ENCODE assay signal across 15 cellular contexts in the genomic region with DNA sequence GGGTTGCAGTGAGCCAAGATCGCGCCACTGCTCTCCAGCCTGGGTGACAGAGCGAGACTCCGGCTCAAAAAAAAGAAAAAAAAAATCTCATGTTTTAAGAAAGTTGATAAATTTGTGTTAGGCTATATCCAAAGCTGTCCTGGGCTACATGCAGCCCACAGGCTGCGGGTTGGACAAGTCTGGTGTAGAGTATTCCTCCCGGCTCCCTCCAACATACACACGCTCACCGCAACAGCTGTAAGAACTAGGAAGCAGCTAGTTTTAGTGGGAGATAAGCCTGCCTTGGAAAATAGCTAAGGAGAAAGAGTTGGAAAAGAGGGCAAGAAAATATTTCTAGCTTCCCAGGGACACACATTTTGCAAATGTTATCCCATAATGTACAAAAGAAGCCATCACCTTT. TPM values are rescaled to one million over a fixed set of nuclear protein-coding genes. Genes with fewer than 3 reads are reported as not detected.
A peak's percentile ranks its signal among the peaks of the same experiment; 100 is the strongest.
DNase-seq lines count a peak whose midpoint lies in the region; ATAC-seq and TF ChIP-seq lines count a peak whose summit lies in the region.
"Had no signal": no experiment of that assay in that cellular context is flagged by ENCODE, and none has a peak within 500 bp of the region (broad histone marks: within the 10 kb centered on the region; RNA-seq: fewer than 3 reads in every experiment).

No MANE protein-coding gene starts in this region.

- no peaks in the 10 kb centered on the region for H3K9me3 ChIP-seq in naive thymus-derived CD4-positive, alpha-beta T cell (ENCODE audit: control insufficient read depth in 2 of 3, low read length in 3 of 3)

- H3K4me1 ChIP-seq in naive thymus-derived CD4-positive, alpha-beta T cell (ENCODE audit: control insufficient read depth in 2 of 2, insufficient read depth in 2 of 2, low read length in 2 of 2), result peaks cover 9 to 34% of the 10 kb centered on the region in 2 donors

- no peaks in the 10 kb centered on the region for H3K9me3 Mint-ChIP-seq in activated T-cell treated with anti-CD3 and anti-CD28 coated beads, Interleukin-2, amount 50 U/mL, for 24 hours
- no peaks in the 10 kb centered on the region for H3K9me3 Mint-ChIP-seq in activated T-cell treated with anti-CD3 and anti-CD28 coated beads, Interleukin-2, amount 50 U/mL, for 4 hours
- H3K9me3 Mint-ChIP-seq in central memory CD8-positive, alpha-beta T cell, result no peaks in the 10 kb centered on the region
- H3K9me3 Mint-ChIP-seq in naive thymus-derived CD4-positive, alpha-beta T cell, result no peaks in the 10 kb centered on the region
- no peaks in the 10 kb centered on the region for H3K9me3 Mint-ChIP-seq in type B pancreatic cell
- H3K9me3 Mint-ChIP-seq: activated CD4-positive, alpha-beta T cell treated with anti-CD3 and anti-CD28 coated beads, Interleukin-2, amount 10 ng/mL, durations not matched to agents 24 days and 14 days had no signal

- CTCF ChIA-PET in naive thymus-derived CD4-positive, alpha-beta T cell (lab: Charles Lee), result interaction anchor here (0.5 kb wide), 1 partner anchor 1494 kb away, joined by 3 read pairs; no protein-coding TSS in a partner anchor
- CTCF ChIA-PET in GM10248 (lab: Yijun Ruan, JAX), result interaction anchor here (0.8 to 1.4 kb wide), 6 partner anchors 10 to 353 kb away, joined by 3 to 4 read pairs (median 3); a partner anchor contains a TSS

- TF ChIP-seq CTCF in type B pancreatic cell (conservative IDR thresholded peaks at IDR 0.05), result no peak
- no peak for TF ChIP-seq CTCF in GM10248 (IDR thresholded peaks at IDR 0.05; ENCODE audit: control extremely low read depth, extremely low read depth, low read depth, missing control alignments)

- H3K27me3 ChIP-seq in naive thymus-derived CD4-positive, alpha-beta T cell (ENCODE audit: control insufficient read depth in 2 of 2, insufficient read depth in 2 of 2, low read length in 2 of 2), result no peaks in the 10 kb centered on the region

- no peak for ATAC-seq in activated T-cell treated with anti-CD3 and anti-CD28 coated beads, Interleukin-2, amount 50 U/mL, for 4 hours
- no peak for ATAC-seq in central memory CD8-positive, alpha-beta T cell (replicated peaks; ENCODE audit: extremely low read depth, poor library complexity, severe bottlenecking)
- no peak for ATAC-seq in naive thymus-derived CD4-positive, alpha-beta T cell
- ATAC-seq in HG02798 (IDR thresholded peaks at IDR 0.05; ENCODE audit: poor library complexity, unreplicated experiment), result no peak
- no peak for ATAC-seq in GM21390 (IDR thresholded peaks at IDR 0.05; ENCODE audit: unreplicated experiment)

- no peaks in the 10 kb centered on the region for H3K36me3 ChIP-seq in naive thymus-derived CD4-positive, alpha-beta T cell (ENCODE audit: control insufficient read depth in 2 of 3, insufficient read depth in 3 of 3, low read length in 3 of 3)

- no peak overlapping the region for H3K27ac ChIP-seq in naive thymus-derived CD4-positive, alpha-beta T cell (ENCODE audit: low read depth, low read length)

- H3K4me1 Mint-ChIP-seq in activated T-cell treated with anti-CD3 and anti-CD28 coated beads, Interleukin-2, amount 50 U/mL, for 24 hours (ENCODE audit: low read depth), result peaks cover 85% of the 10 kb centered on the region
- H3K4me1 Mint-ChIP-seq in activated T-cell treated with anti-CD3 and anti-CD28 coated beads, Interleukin-2, amount 50 U/mL, for 4 hours (ENCODE audit: low read depth), result peaks cover 72% of the 10 kb centered on the region
- peaks cover 64% of the 10 kb centered on the region for H3K4me1 Mint-ChIP-seq in central memory CD8-positive, alpha-beta T cell
- H3K4me1 Mint-ChIP-seq in naive thymus-derived CD4-positive, alpha-beta T cell, result peaks cover 57 to 87% (median 79%) of the 10 kb centered on the region in 7 donors
- H3K4me1 Mint-ChIP-seq in type B pancreatic cell (ENCODE audit: unreplicated experiment), result peaks cover 45% of the 10 kb centered on the region

- intact Hi-C loops in naive thymus-derived CD4-positive, alpha-beta T cell (cut with micrococcal nuclease), result loop anchor here (5.0 to 10.0 kb wide), 2 partner anchors 46 to 108 kb away; a partner anchor contains a TSS

- POLR2A ChIA-PET in naive thymus-derived CD4-positive, alpha-beta T cell (lab: Charles Lee), result interaction anchor here (1.2 kb wide), 1 partner anchor 24 kb away, joined by 3 read pairs; no protein-coding TSS in a partner anchor
- POLR2A ChIA-PET in GM10248 (lab: Yijun Ruan, JAX), result interaction anchor here (0.6 kb wide), 1 partner anchor 10 kb away, joined by 3 read pairs; no protein-coding TSS in a partner anchor

- H3K36me3 Mint-ChIP-seq in activated T-cell treated with anti-CD3 and anti-CD28 coated beads, Interleukin-2, amount 50 U/mL, for 24 hours (ENCODE audit: low read depth), result peaks cover 68% of the 10 kb centered on the region
- peaks cover 10% of the 10 kb centered on the region for H3K36me3 Mint-ChIP-seq in activated T-cell treated with anti-CD3 and anti-CD28 coated beads, Interleukin-2, amount 50 U/mL, for 4 hours (ENCODE audit: insufficient read depth)
- peaks cover 13% of the 10 kb centered on the region for H3K36me3 Mint-ChIP-seq in central memory CD8-positive, alpha-beta T cell (ENCODE audit: insufficient read depth)
- peaks cover 0 to 23% (median 0%) of the 10 kb centered on the region in 5 donors for H3K36me3 Mint-ChIP-seq in naive thymus-derived CD4-positive, alpha-beta T cell
- H3K36me3 Mint-ChIP-seq in type B pancreatic cell, result no peaks in the 10 kb centered on the region

- no peak overlapping the region for H3K4me3 Mint-ChIP-seq in activated T-cell treated with anti-CD3 and anti-CD28 coated beads, Interleukin-2, amount 50 U/mL, for 24 hours
- no peak overlapping the region for H3K4me3 Mint-ChIP-seq in activated T-cell treated with anti-CD3 and anti-CD28 coated beads, Interleukin-2, amount 50 U/mL, for 4 hours
- H3K4me3 Mint-ChIP-seq in central memory CD8-positive, alpha-beta T cell, result no peak overlapping the region
- peak overlapping the region in 1 of 10 donors; percentile 55 for H3K4me3 Mint-ChIP-seq in naive thymus-derived CD4-positive, alpha-beta T cell
- H3K4me3 Mint-ChIP-seq in type B pancreatic cell, result no peak overlapping the region

- H3K4me3 ChIP-seq in naive thymus-derived CD4-positive, alpha-beta T cell (ENCODE audit: low read length), result no peak overlapping the region

- H3K27me3 Mint-ChIP-seq in activated T-cell treated with anti-CD3 and anti-CD28 coated beads, Interleukin-2, amount 50 U/mL, for 24 hours, result no peaks in the 10 kb centered on the region
- no peaks in the 10 kb centered on the region for H3K27me3 Mint-ChIP-seq in activated T-cell treated with anti-CD3 and anti-CD28 coated beads, Interleukin-2, amount 50 U/mL, for 4 hours (ENCODE audit: low read depth)
- no peaks in the 10 kb centered on the region for H3K27me3 Mint-ChIP-seq in central memory CD8-positive, alpha-beta T cell
- H3K27me3 Mint-ChIP-seq in naive thymus-derived CD4-positive, alpha-beta T cell, result no peaks in the 10 kb centered on the region
- no peaks in the 10 kb centered on the region for H3K27me3 Mint-ChIP-seq in type B pancreatic cell
- H3K27me3 Mint-ChIP-seq: activated CD4-positive, alpha-beta T cell treated with anti-CD3 and anti-CD28 coated beads, Interleukin-2, amount 10 ng/mL, durations not matched to agents 24 days and 14 days had no signal

- H3K27ac Mint-ChIP-seq in activated T-cell treated with anti-CD3 and anti-CD28 coated beads, Interleukin-2, amount 50 U/mL, for 24 hours, result peak overlapping the region; percentile 86
- H3K27ac Mint-ChIP-seq in central memory CD8-positive, alpha-beta T cell (ENCODE audit: low read depth), result peak overlapping the region; percentile 60
- peak overlapping the region in 6 of 9 donors; percentile 49 to 85 (median 75) for H3K27ac Mint-ChIP-seq in naive thymus-derived CD4-positive, alpha-beta T cell
- peak overlapping the region; percentile 13 for H3K27ac Mint-ChIP-seq in type B pancreatic cell

- DNase-seq in activated T-cell treated with anti-CD3 and anti-CD28 coated beads, Interleukin-2, amount 50 U/mL, for 24 hours, result no peak
- DNase-seq in activated T-cell treated with anti-CD3 and anti-CD28 coated beads, Interleukin-2, amount 50 U/mL, for 4 hours, result no peak
- no peak for DNase-seq in central memory CD8-positive, alpha-beta T cell (ENCODE audit: low spot score in 2 of 2)
- no peak for DNase-seq in naive thymus-derived CD4-positive, alpha-beta T cell
- DNase-seq in type B pancreatic cell (ENCODE audit: extremely low spot score, unreplicated experiment) (no peak), GM10248 (ENCODE audit: extremely low spot score) (no peak)
- DNase-seq: activated CD4-positive, alpha-beta T cell treated with anti-CD3 and anti-CD28 coated beads, Interleukin-2, amount 10 ng/mL, durations not matched to agents 24 days and 14 days; activated effector memory CD4-positive, alpha-beta T cell treated with Interleukin-2 at 50 U/mL for 16 hours; NCI-H1092 treated with DMSO at 0.1 percent for 48 hours; NCI-H345 had no signal

RNA-seq across cellular contexts. Expression of a gene that starts 46.6 kb away (rescaled TPM):
- total RNA-seq in activated T-cell treated with anti-CD3 and anti-CD28 coated beads, Interleukin-2, amount 50 U/mL, for 4 hours, result 100 to 1,000 TPM; 186 to 199 (median 190) TPM
- total RNA-seq in naive thymus-derived CD4-positive, alpha-beta T cell, result 100 to 1,000 TPM; 107 to 148 (median 129) TPM
- polyA plus RNA-seq in naive thymus-derived CD4-positive, alpha-beta T cell, result 10 to 100 TPM; 41.1 to 76.4 TPM
- total RNA-seq in type B pancreatic cell (ENCODE audit: low replicate concordance), result 97.8 and 125 TPM in 2 replicates

RNA-seq across cellular contexts. Expression of a gene that starts 57.4 kb away (rescaled TPM):
- under 1 TPM; 0.46 to 0.53 (median 0.52) TPM for total RNA-seq in activated T-cell treated with anti-CD3 and anti-CD28 coated beads, Interleukin-2, amount 50 U/mL, for 4 hours
- 1 to 10 TPM in 4 of 5 experiments, under 1 TPM in 1; 0.99 to 1.7 (median 1.4) TPM for total RNA-seq in naive thymus-derived CD4-positive, alpha-beta T cell
- polyA plus RNA-seq in naive thymus-derived CD4-positive, alpha-beta T cell, result not detected
- total RNA-seq in type B pancreatic cell (ENCODE audit: low replicate concordance), result 0.19 and 0.39 TPM in 2 replicates
- total RNA-seq: A172, epithelial cell of proximal tubule, subcutaneous adipose tissue had no signal

RNA-seq across cellular contexts. Expression of a gene that starts 59.0 kb away (rescaled TPM):
- 10 to 100 TPM; 47.1 to 54.7 (median 48.8) TPM for total RNA-seq in activated T-cell treated with anti-CD3 and anti-CD28 coated beads, Interleukin-2, amount 50 U/mL, for 4 hours
- total RNA-seq in naive thymus-derived CD4-positive, alpha-beta T cell, result 10 to 100 TPM; 20.5 to 32.9 (median 22.7) TPM
- polyA plus RNA-seq in naive thymus-derived CD4-positive, alpha-beta T cell, result 10 to 100 TPM; 67.3 to 72.9 TPM
- 43.6 and 58.4 TPM in 2 replicates for total RNA-seq in type B pancreatic cell (ENCODE audit: low replicate concordance)

Comparison
In these comparisons a context has a peak if more than half of its experiments do, and no peak if none do; other contexts are left out.
1. H3K27ac Mint-ChIP-seq: peak in every context shown above with its lines; median percentile 86 in activated T-cell treated with anti-CD3 and anti-CD28 coated beads, Interleukin-2, amount 50 U/mL, for 24 hours; 75 in naive thymus-derived CD4-positive, alpha-beta T cell; 60 in central memory CD8-positive, alpha-beta T cell; 13 in type B pancreatic cell.